8 cellular contexts compared by ENCODE assay signal in genomic region chr7:23298885-23299769, GRCh38. TPM values are rescaled to one million over a fixed set of nuclear protein-coding genes. Genes with fewer than 3 reads are reported as not detected.
DNase-seq lines count a peak whose midpoint lies in the region; ATAC-seq lines count a peak whose summit lies in the region.

Gene MALSU1, plus strand, starts transcription at chr7:23299339. Its CDS starts 14 bp downstream, at chr7:23299353.

- DNase-seq in COLO668 (lab: John Stamatoyannopoulos, UW; ENCODE audit: unreplicated experiment) = peak; percentile 99
- peak; percentile 95 for DNase-seq in HT1080 (ENCODE audit: low read depth)
- peak; percentile 98 for DNase-seq in NOMO-1 treated with DMSO at 0.1 percent for 48 hours (lab: John Stamatoyannopoulos, UW; ENCODE audit: unreplicated experiment)
- DNase-seq in activated CD8-positive, alpha-beta memory T cell treated with anti-CD3 and anti-CD28 coated beads for 4 hours (ENCODE audit: low read depth in 2 of 2) = peak; percentile 94 to 95
- DNase-seq in effector memory CD8-positive, alpha-beta T cell = peak; percentile 95 to 97 (median 96)
- peak; percentile 98 for DNase-seq in medulla oblongata (ENCODE audit: extremely low spot score)
- DNase-seq in stimulated activated CD8-positive, alpha-beta memory T cell treated with anti-CD3 and anti-CD28 coated beads, Interleukin-12 subunit alpha, Interleukin-12 subunit beta, amount 100 ng/mL, for 1 hour (ENCODE audit: low read depth) = peak; percentile 96

- H3K4me1 Mint-ChIP-seq in effector memory CD8-positive, alpha-beta T cell (ENCODE audit: low read depth in 2 of 2) = peaks cover 24 to 41% of the 10 kb centered on the region in 2 donors

- ATAC-seq in GM21360 (IDR thresholded peaks at IDR 0.05; ENCODE audit: unreplicated experiment) = peak; percentile 99
- ATAC-seq in effector memory CD8-positive, alpha-beta T cell (replicated peaks) = peak; percentile 98

- H3K4me3 Mint-ChIP-seq in effector memory CD8-positive, alpha-beta T cell = peak within 1 kb of the TSS; percentile 86 to 88

- peaks cover 0 to 8% of the 10 kb centered on the region in 2 donors for H3K9me3 Mint-ChIP-seq in effector memory CD8-positive, alpha-beta T cell

- H3K27me3 Mint-ChIP-seq in effector memory CD8-positive, alpha-beta T cell = peaks cover 0 to 12% of the 10 kb centered on the region in 2 donors

- H3K36me3 Mint-ChIP-seq in effector memory CD8-positive, alpha-beta T cell (ENCODE audit: insufficient read depth) = peaks cover 27% of the 10 kb centered on the region

- peak within 1 kb of the TSS; percentile 93 to 98 for H3K27ac Mint-ChIP-seq in effector memory CD8-positive, alpha-beta T cell

RNA-seq across cellular contexts. Expression of gene MALSU1, which starts in this region (rescaled TPM):
- 105 and 129 TPM in 2 replicates for total RNA-seq in HT1080 (2014; rRNA removed; shearing (Covaris generic))
- polyA plus RNA-seq in HT1080 (2015; cell fraction: cytosol; rRNA removed) = 88.6 TPM in 2 replicates
- polyA plus RNA-seq in HT1080 (2015; cell fraction: nucleus; rRNA removed) = 33.2 and 39.0 TPM in 2 replicates

Comparison
In these comparisons a context has a peak if more than half of its experiments do, and no peak if none do; other contexts are left out.
1. Peak in every context shown above with its lines: DNase-seq and ATAC-seq.